In genomic region chr2:150681120-150681796, GRCh38 we compare ENCODE assay signal across 12 cellular contexts.
DNase-seq lines count a peak whose midpoint lies in the region; ATAC-seq and TF ChIP-seq lines count a peak whose summit lies in the region.
"Had no signal": no experiment of that assay in that cellular context is flagged by ENCODE, and none has a peak within 500 bp of the region (broad histone marks: within the 10 kb centered on the region; RNA-seq: fewer than 3 reads in every experiment).

No MANE protein-coding gene starts in this region.

- H3K27ac ChIP-seq in HEK293 (ENCODE audit: extremely low read depth, low read depth, low read length) (no peak overlapping the region), Panc1 (ENCODE audit: low read length) (no peak overlapping the region)
- H3K27ac ChIP-seq: SK-N-MC had no signal

- no peaks in the 10 kb centered on the region for H3K36me3 ChIP-seq in HEK293 (ENCODE audit: control insufficient read depth in 2 of 2, insufficient read depth in 1 of 2, low read length in 2 of 2)
- H3K36me3 ChIP-seq in Panc1 (ENCODE audit: control insufficient read depth, insufficient read depth, low read length), result no peaks in the 10 kb centered on the region
- no peaks in the 10 kb centered on the region for H3K36me3 ChIP-seq in skeletal muscle satellite cell (ENCODE audit: insufficient read depth, low read length)

- H3K4me1 ChIP-seq in HEK293 (ENCODE audit: control insufficient read depth, insufficient read depth, low read length) (no peaks in the 10 kb centered on the region), Panc1 (ENCODE audit: control insufficient read depth, insufficient read depth, low read length) (no peaks in the 10 kb centered on the region), skeletal muscle satellite cell (ENCODE audit: control insufficient read depth, insufficient read depth, low read length) (peaks cover 47% of the 10 kb centered on the region)

- DNase-seq in Panc1 (ENCODE audit: low read depth, low spot score) (peak; percentile 10), fibroblast of gingiva (ENCODE audit: low read depth) (peak; percentile 93), erythroblast (lab: John Stamatoyannopoulos, UW) (no peak)
- DNase-seq: activated CD8-positive, alpha-beta memory T cell treated with anti-CD3 and anti-CD28 coated beads for 24 hours; NCI-H146; posterior cingulate gyrus had no signal

- TF ChIP-seq POLR2A in erythroblast (IDR thresholded peaks at IDR 0.05; ENCODE audit: low read length), result no peak

- no TSS peak for BruUV-seq in Panc1 (replicated peaks; lab: Mats Ljungman, UMichigan)

- CTCF ChIA-PET in HEK293 (lab: Yijun Ruan, JAX) (interaction anchor here (0.6 kb wide), 1 partner anchor 544 kb away, joined by 4 read pairs; no protein-coding TSS in a partner anchor), Panc1 (lab: Charles Lee) (no interaction called here)

- in situ Hi-C loops in Panc1 (cut with HindIII; ENCODE audit: low pct_unique_long_range_greater_than_20kb, low sequenced_read_pairs), result no loop called here

- H3K9ac ChIP-seq in skeletal muscle satellite cell (ENCODE audit: low read depth, low read length), result peak overlapping the region; percentile 67

- no peak for TF ChIP-seq CTCF in HEK293 (tag by site-specific recombination; IDR thresholded peaks at IDR 0.05)
- no peak for TF ChIP-seq CTCF in Panc1 (IDR thresholded peaks at IDR 0.05)

- H3K9me3 ChIP-seq in HEK293 (ENCODE audit: control insufficient read depth, insufficient read depth, low read depth, low read length), result no peaks in the 10 kb centered on the region
- no peaks in the 10 kb centered on the region for H3K9me3 ChIP-seq in Panc1 (ENCODE audit: control insufficient read depth, insufficient read depth, low read depth, low read length)
- no peaks in the 10 kb centered on the region for H3K9me3 ChIP-seq in skeletal muscle satellite cell (replicated peaks; ENCODE audit: low read length)

- H3K4me2 ChIP-seq in skeletal muscle satellite cell (ENCODE audit: low read length), result peak overlapping the region; percentile 70

- H3K4me3 ChIP-seq in HEK293 (ENCODE audit: low read depth, low read length) (no peak overlapping the region), Panc1 (ENCODE audit: low read depth in 2 of 2, low read length in 2 of 2) (no peak overlapping the region), skeletal muscle satellite cell (ENCODE audit: low read length) (no peak overlapping the region)
- H3K4me3 ChIP-seq: SK-N-MC had no signal

- POLR2A ChIA-PET in HEK293 (lab: Yijun Ruan, JAX) (no interaction called here), Panc1 (lab: Charles Lee) (no interaction called here)

- ATAC-seq in Panc1, result no peak
- no peak for ATAC-seq in GM18861 (IDR thresholded peaks at IDR 0.05; ENCODE audit: unreplicated experiment)
- ATAC-seq in GM21737 (IDR thresholded peaks at IDR 0.05; ENCODE audit: unreplicated experiment), result no peak
- no peak for ATAC-seq in GM18909 (IDR thresholded peaks at IDR 0.05; ENCODE audit: poor library complexity, unreplicated experiment)

- intact Hi-C loops in Panc1 (cut with micrococcal nuclease; ENCODE audit: unreplicated experiment), result no loop called here

- H3K27me3 ChIP-seq in Panc1 (ENCODE audit: control insufficient read depth, insufficient read depth, low read length), result no peaks in the 10 kb centered on the region
- no peaks in the 10 kb centered on the region for H3K27me3 ChIP-seq in skeletal muscle satellite cell (ENCODE audit: control insufficient read depth, insufficient read depth, low read length)

TF ChIP-seq in HEK293, 187 proteins besides CTCF, POLR2A, EP300 and RAD21:
- TF ChIP-seq SETDB1 (IDR thresholded peaks at IDR 0.05; ENCODE audit: insufficient read length, low read length) (peak; percentile 84), HIC1 (tag by site-specific recombination; IDR thresholded peaks at IDR 0.05) (peak; percentile 61), ZNF596 (tag by site-specific recombination; IDR thresholded peaks at IDR 0.05) (no peak), ZNF629 (tag by site-specific recombination; IDR thresholded peaks at IDR 0.05) (peak; percentile 29; the same call in 1 of the 2 replicates), ZNF394 (tag by site-specific recombination; IDR thresholded peaks at IDR 0.05; ENCODE audit: borderline replicate concordance) (peak; percentile 57; the same call in 1 of the 2 replicates), ZNF366 (tag by site-specific recombination; conservative IDR thresholded peaks at IDR 0.05) (peak; percentile 69), ZNF843 (tag by site-specific recombination; IDR thresholded peaks at IDR 0.05) (no peak), ZNF398 (tag by site-specific recombination; IDR thresholded peaks at IDR 0.05) (peak; percentile 54), SP7 (tag by site-specific recombination; IDR thresholded peaks at IDR 0.05) (0 out of 2 replicates have a peak, but pooled peaks have one; percentile 34), ZNF362 (tag by site-specific recombination; IDR thresholded peaks at IDR 0.05) (no peak), TRIM28 (IDR thresholded peaks at IDR 0.05; ENCODE audit: borderline replicate concordance, low read length) (0 out of 2 replicates have a peak, but pooled peaks have one; percentile 59), ZNF639 (tag by site-specific recombination; IDR thresholded peaks at IDR 0.05) (peak; percentile 47; the same call in 1 of the 2 replicates), ZNF768 (tag by site-specific recombination; IDR thresholded peaks at IDR 0.05) (no peak), SP3 (tag by site-specific recombination; IDR thresholded peaks at IDR 0.05) (peak; percentile 47), ZNF335 (tag by site-specific recombination; conservative IDR thresholded peaks at IDR 0.05) (0 out of 2 replicates have a peak, but pooled peaks have one; percentile 17), ZBTB21 (tag by site-specific recombination; IDR thresholded peaks at IDR 0.05) (peak; percentile 79)

Comparison
In these comparisons a context has a peak if more than half of its experiments do, and no peak if none do; other contexts are left out.
1. DNase-seq: peak in Panc1 (single experiment) and fibroblast of gingiva (single experiment); none in erythroblast (0 of 2).